2 cellular contexts compared by ENCODE assay signal in the genomic region with DNA sequence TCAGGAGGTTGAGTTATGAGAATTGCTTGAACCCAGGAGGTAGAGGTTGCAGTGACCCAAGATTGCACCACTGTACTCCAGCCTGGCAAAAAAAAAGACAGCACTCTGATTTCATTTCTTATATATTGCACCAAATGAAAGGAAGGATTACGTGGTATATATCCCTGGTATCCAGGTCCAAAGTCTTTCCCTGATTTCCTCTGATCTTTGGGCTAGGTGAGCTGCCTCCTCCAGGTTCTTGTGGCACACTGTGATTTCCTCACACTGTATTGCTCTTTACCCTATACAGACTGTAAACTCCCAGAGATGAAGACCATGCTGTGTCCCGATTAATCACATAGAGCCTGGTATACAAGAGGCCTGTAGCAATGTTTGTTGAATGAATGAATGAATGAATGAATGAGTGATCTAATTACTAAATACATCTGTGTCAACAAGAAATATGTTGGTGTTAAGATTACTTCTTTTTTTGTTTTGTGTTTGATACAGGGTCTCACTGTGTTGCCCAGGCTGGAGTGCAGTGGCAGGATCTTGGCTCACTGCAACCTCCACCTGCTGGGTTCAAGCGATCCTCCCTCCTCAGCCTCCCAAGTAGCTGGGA.
TF ChIP-seq lines count a peak whose summit lies in the region.

No MANE protein-coding gene starts in this region.

TF ChIP-seq in HEK293, 187 proteins besides CTCF, POLR2A, EP300 and RAD21:
- TF ChIP-seq, protein P1, sequence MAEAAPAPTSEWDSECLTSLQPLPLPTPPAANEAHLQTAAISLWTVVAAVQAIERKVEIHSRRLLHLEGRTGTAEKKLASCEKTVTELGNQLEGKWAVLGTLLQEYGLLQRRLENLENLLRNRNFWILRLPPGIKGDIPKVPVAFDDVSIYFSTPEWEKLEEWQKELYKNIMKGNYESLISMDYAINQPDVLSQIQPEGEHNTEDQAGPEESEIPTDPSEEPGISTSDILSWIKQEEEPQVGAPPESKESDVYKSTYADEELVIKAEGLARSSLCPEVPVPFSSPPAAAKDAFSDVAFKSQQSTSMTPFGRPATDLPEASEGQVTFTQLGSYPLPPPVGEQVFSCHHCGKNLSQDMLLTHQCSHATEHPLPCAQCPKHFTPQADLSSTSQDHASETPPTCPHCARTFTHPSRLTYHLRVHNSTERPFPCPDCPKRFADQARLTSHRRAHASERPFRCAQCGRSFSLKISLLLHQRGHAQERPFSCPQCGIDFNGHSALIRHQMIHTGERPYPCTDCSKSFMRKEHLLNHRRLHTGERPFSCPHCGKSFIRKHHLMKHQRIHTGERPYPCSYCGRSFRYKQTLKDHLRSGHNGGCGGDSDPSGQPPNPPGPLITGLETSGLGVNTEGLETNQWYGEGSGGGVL (tag by site-specific recombination; IDR thresholded peaks at IDR 0.05): no peak
- TF ChIP-seq ZNF24 (tag by site-specific recombination; IDR thresholded peaks at IDR 0.05): 0 out of 2 replicates have a peak, but pooled peaks have one; percentile 19

TF ChIP-seq in GM12878, 131 proteins besides CTCF, POLR2A, EP300 and RAD21:
- TF ChIP-seq USF1 (IDR thresholded peaks at IDR 0.05; ENCODE audit: borderline replicate concordance, extremely low read length, insufficient read depth, low read depth, low read length): no peak
- peak; percentile 70 for TF ChIP-seq ZNF24 (IDR thresholded peaks at IDR 0.05)
